19 cellular contexts compared by ENCODE assay signal in genomic region chr2:145561152-145561551, GRCh38.
"Had no signal": no experiment of that assay in that cellular context is flagged by ENCODE, and none has a peak within 500 bp of the region (broad histone marks: within the 10 kb centered on the region; RNA-seq: fewer than 3 reads in every experiment).

No MANE protein-coding gene starts in this region.

- H3K4me2 ChIP-seq: KMS-11, SK-N-SH had no signal

- H3K27ac ChIP-seq: KMS-11, RWPE1 had no signal

- H3K9me3 ChIP-seq: SK-N-SH had no signal

- DNase-seq: IMR-90, Kasumi-1, MM.1S, NCI-H1092 treated with DMSO at 0.1 percent for 48 hours, NCI-H1436, NCI-H187, NCI-H2029, NCI-H2171 treated with DMSO at 0.1 percent for 48 hours, NCI-H524, NCI-H69, NCI-H774, SHP77, SK-N-SH, SW 1271, T-cell had no signal

- H3K9ac ChIP-seq: KMS-11, SK-N-SH had no signal

- ATAC-seq: HepG2, Panc1, T-cell had no signal

- FAIRE-seq: HepG2 had no signal
